8 cellular contexts compared by ENCODE assay signal in the genomic region with DNA sequence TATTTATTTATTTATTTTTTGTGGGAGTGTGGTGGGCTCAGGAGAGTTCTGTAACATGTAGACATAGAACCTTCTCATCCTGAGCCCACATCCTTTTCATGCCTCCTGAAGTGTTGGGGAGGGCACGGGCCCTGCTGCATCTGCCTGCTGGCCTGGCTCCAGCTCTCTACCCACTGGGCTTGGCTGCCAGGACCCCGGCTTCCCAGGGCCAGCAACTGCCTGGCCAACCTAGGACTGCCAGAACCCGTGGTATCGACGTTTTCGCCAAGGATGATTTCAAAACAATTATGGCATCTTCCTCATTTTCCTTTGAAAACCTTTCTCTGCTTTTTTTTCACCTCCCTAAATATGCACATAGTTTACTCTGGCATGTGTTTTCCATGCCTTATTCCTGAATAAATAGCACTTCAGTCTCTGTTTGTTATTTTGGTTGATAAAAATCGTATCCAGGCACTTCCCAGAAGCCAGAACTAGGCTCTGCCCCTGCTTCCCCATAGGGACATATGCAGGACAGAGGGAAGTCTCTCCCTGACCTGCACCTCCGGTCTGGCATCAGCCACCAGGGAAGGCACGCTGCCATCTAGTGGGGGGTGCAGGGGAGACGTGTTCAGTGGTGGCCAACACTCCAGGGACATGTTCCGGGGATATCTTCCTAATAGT. TPM values are rescaled to one million over a fixed set of nuclear protein-coding genes. Genes with fewer than 3 reads are reported as not detected.
A peak's percentile ranks its signal among the peaks of the same experiment; 100 is the strongest.
DNase-seq lines count a peak whose midpoint lies in the region; ATAC-seq and TF ChIP-seq lines count a peak whose summit lies in the region.

No MANE protein-coding gene starts in this region.

- WGBS in aorta, 2 donors = 1% methylated on average over 11 of the region's 11 CpGs

- H3K4me3 Mint-ChIP-seq in nephron progenitor cell = no peak overlapping the region

- H3K4me3 ChIP-seq in NB4 (ENCODE audit: low read depth, low read length) = no peak overlapping the region
- H3K4me3 ChIP-seq in epithelial cell of proximal tubule (ENCODE audit: low read depth, low read length) = no peak overlapping the region
- H3K4me3 ChIP-seq in aorta (ENCODE audit: low read length in 2 of 2) = no peak overlapping the region

- peaks cover 2 to 4% of the 10 kb centered on the region in 2 donors for H3K4me1 ChIP-seq in aorta (ENCODE audit: control insufficient read depth in 1 of 2, insufficient read depth in 2 of 2, low read length in 2 of 2)

- intact Hi-C loops in aorta (cut with DNase I) = no loop called here

- no peaks in the 10 kb centered on the region for H3K36me3 Mint-ChIP-seq in nephron progenitor cell (ENCODE audit: low read depth)

- no peaks in the 10 kb centered on the region for H3K27me3 ChIP-seq in aorta (ENCODE audit: control insufficient read depth in 1 of 2, insufficient read depth in 2 of 2, low read length in 1 of 2)

- H3K27me3 Mint-ChIP-seq in nephron progenitor cell (ENCODE audit: low read depth, poor library complexity) = peaks cover 8% of the 10 kb centered on the region

- CTCF ChIA-PET in GM10248 (lab: Yijun Ruan, JAX) = interaction anchor here (0.8 to 1.8 kb wide), 2 partner anchors 13 to 15 kb away, joined by 3 to 4 read pairs; no protein-coding TSS in a partner anchor

- DNase-seq in 8988T (peak; percentile 86), GM10248 (ENCODE audit: extremely low spot score) (peak; percentile 47), NB4 (ENCODE audit: low read depth) (peak; percentile 81), epithelial cell of proximal tubule (ENCODE audit: low read depth) (no peak), nephron progenitor cell (peak; percentile 68), aorta (peak; percentile 85 to 88)
- DNase-seq in activated CD4-positive, alpha-beta T cell treated with anti-CD3 and anti-CD28 coated beads, Interleukin-2, amount 50 U/mL, for 48 hours = peak; percentile 80 to 82

- no peaks in the 10 kb centered on the region for H3K9me3 ChIP-seq in aorta (ENCODE audit: control insufficient read depth, low read length)

- no peak for TF ChIP-seq POLR2A in NB4 (IDR thresholded peaks at IDR 0.05; ENCODE audit: extremely low read depth, insufficient read length)

- H3K36me3 ChIP-seq in aorta (ENCODE audit: control insufficient read depth in 1 of 2, insufficient read depth in 2 of 2, low read length in 1 of 2) = no peaks in the 10 kb centered on the region

- TF ChIP-seq CTCF in GM10248 (IDR thresholded peaks at IDR 0.05; ENCODE audit: control extremely low read depth, extremely low read depth, low read depth, missing control alignments) (peak; percentile 57), NB4 (IDR thresholded peaks at IDR 0.05; ENCODE audit: low read depth, low read length) (peak; percentile 98), epithelial cell of proximal tubule (conservative IDR thresholded peaks at IDR 0.05; ENCODE audit: low read depth, low read length) (peak; percentile 69), nephron progenitor cell (IDR thresholded peaks at IDR 0.05) (peak; percentile 60)

- H3K9me3 Mint-ChIP-seq in nephron progenitor cell = no peaks in the 10 kb centered on the region

- H3K4me1 Mint-ChIP-seq in nephron progenitor cell = peaks cover 10% of the 10 kb centered on the region

- ATAC-seq in aorta (ENCODE audit: low FRiP score) = peak; percentile 77
- ATAC-seq in HG03439 (IDR thresholded peaks at IDR 0.05; ENCODE audit: unreplicated experiment) = no peak

- peak overlapping the region in 1 of 2 donors; percentile 35 for H3K27ac ChIP-seq in aorta (ENCODE audit: low read depth in 1 of 2, low read length in 2 of 2)

- no peak overlapping the region for H3K27ac Mint-ChIP-seq in nephron progenitor cell

- POLR2A ChIA-PET in GM10248 (lab: Yijun Ruan, JAX) = no interaction called here

RNA-seq across cellular contexts. Expression of gene ANTXRL, which starts 31.0 kb away (rescaled TPM):
- total RNA-seq in epithelial cell of proximal tubule (not detected in 2 replicates), aorta (under 1 TPM in 1 of 2 donors, not detected in 1; 0.60 TPM)
- not detected for polyA plus RNA-seq in aorta
